Comparison of ENCODE assay signal across 8 cellular contexts in the genomic region with DNA sequence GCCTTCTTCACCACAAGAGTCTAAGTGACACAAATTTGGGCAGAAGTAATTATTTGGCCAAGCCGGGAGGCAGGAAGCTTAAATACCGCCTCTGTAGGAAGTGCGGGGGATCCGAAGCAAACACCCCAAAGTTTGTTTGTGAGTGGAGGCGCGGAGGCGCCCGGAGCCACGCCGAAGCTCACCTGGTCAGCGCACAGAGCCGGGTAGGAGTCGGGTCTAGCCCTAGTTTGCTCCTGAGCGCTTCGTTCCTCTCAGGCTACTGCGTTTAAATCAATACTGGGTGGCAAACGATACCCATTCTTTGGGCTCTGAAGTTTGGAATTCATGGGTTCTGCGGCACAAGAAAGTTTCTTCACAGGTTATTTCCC. TPM values are rescaled to one million over a fixed set of nuclear protein-coding genes. Genes with fewer than 3 reads are reported as not detected.
A peak's percentile ranks its signal among the peaks of the same experiment; 100 is the strongest.
DNase-seq lines count a peak whose midpoint lies in the region; ATAC-seq lines count a peak whose summit lies in the region.

No MANE protein-coding gene starts in this region.

- ATAC-seq in stimulated activated naive CD8-positive, alpha-beta T cell treated with anti-CD3 and anti-CD28 coated beads, Interleukin-15, amount 100 ng/mL, for 72 hours, result no peak
- no peak for ATAC-seq in HG03095 (IDR thresholded peaks at IDR 0.05; ENCODE audit: unreplicated experiment)

- no peaks in the 10 kb centered on the region for H3K79me2 ChIP-seq in ACC112 (ENCODE audit: control insufficient read depth, insufficient read depth, low read length, unreplicated experiment)

- peak overlapping the region; percentile 84 to 90 for H3K4me3 Mint-ChIP-seq in stimulated activated naive CD8-positive, alpha-beta T cell treated with anti-CD3 and anti-CD28 coated beads, Interleukin-15, amount 100 ng/mL, for 72 hours

- no peak overlapping the region for H3K27ac Mint-ChIP-seq in stimulated activated naive CD8-positive, alpha-beta T cell treated with anti-CD3 and anti-CD28 coated beads, Interleukin-15, amount 100 ng/mL, for 72 hours

- H3K9me3 Mint-ChIP-seq in stimulated activated naive CD8-positive, alpha-beta T cell treated with anti-CD3 and anti-CD28 coated beads, Interleukin-15, amount 100 ng/mL, for 72 hours, result peaks cover 20 to 23% of the 10 kb centered on the region in 2 donors

- peaks cover 25% of the 10 kb centered on the region for H3K4me1 Mint-ChIP-seq in stimulated activated naive CD8-positive, alpha-beta T cell treated with anti-CD3 and anti-CD28 coated beads, Interleukin-15, amount 100 ng/mL, for 72 hours

- peaks cover 8% of the 10 kb centered on the region for H3K9me3 ChIP-seq in HAP-1

- H3K36me3 ChIP-seq in ACC112 (ENCODE audit: insufficient read depth, low read length) (no peaks in the 10 kb centered on the region), HAP-1 (replicated peaks) (no peaks in the 10 kb centered on the region)

- H3K27me3 Mint-ChIP-seq in stimulated activated naive CD8-positive, alpha-beta T cell treated with anti-CD3 and anti-CD28 coated beads, Interleukin-15, amount 100 ng/mL, for 72 hours, result peaks cover 89% of the 10 kb centered on the region

- H3K4me3 ChIP-seq in ACC112 (ENCODE audit: low read depth, low read length) (peak overlapping the region; percentile 83), HAP-1 (peak overlapping the region; percentile 55)

- in situ Hi-C loops in HAP-1 (cut with MboI; ENCODE audit: low sequenced_read_pairs), result no loop called here

- H3K27me3 ChIP-seq in ACC112 (ENCODE audit: insufficient read depth, low read length) (no peaks in the 10 kb centered on the region), HAP-1 (ENCODE audit: low read depth) (no peaks in the 10 kb centered on the region)

- H3K4me1 ChIP-seq in ACC112 (ENCODE audit: control insufficient read depth, insufficient read depth, low read length, unreplicated experiment), result peaks cover 12% of the 10 kb centered on the region
- peaks cover 6% of the 10 kb centered on the region; the same call in 1 of the 2 replicates for H3K4me1 ChIP-seq in HAP-1

- no peak overlapping the region for H3K27ac ChIP-seq in ACC112 (ENCODE audit: low read depth, low read length)

- peak overlapping the region; percentile 76 for H2AFZ ChIP-seq in ACC112 (ENCODE audit: low read length, unreplicated experiment)

- DNase-seq in HAP-1 (ENCODE audit: low spot score in 2 of 2) (no peak), astrocyte of the hippocampus (ENCODE audit: low read depth, low spot score) (peak; percentile 61), iris pigment epithelial cell (ENCODE audit: low read depth) (peak; percentile 5), NCI-H2081 treated with DMSO at 0.1 percent for 48 hours (lab: John Stamatoyannopoulos, UW) (no peak), dermis blood vessel endothelial cell (no peak)
- DNase-seq in stimulated activated naive CD8-positive, alpha-beta T cell treated with anti-CD3 and anti-CD28 coated beads, Interleukin-15, amount 100 ng/mL, for 72 hours, result no peak

RNA-seq across cellular contexts. Expression of a gene that starts 0.9 kb away (rescaled TPM):
- total RNA-seq in dermis blood vessel endothelial cell, result 35.5 and 37.1 TPM in 2 replicates

RNA-seq across cellular contexts. Expression of a gene that starts 26.1 kb away (rescaled TPM):
- 49.2 and 53.6 TPM in 2 replicates for total RNA-seq in dermis blood vessel endothelial cell

RNA-seq across cellular contexts. Expression of a gene that starts 52.6 kb away (rescaled TPM):
- not detected in 2 replicates for total RNA-seq in dermis blood vessel endothelial cell

Comparison
In these comparisons a context has a peak if more than half of its experiments do, and no peak if none do; other contexts are left out.
1. DNase-seq: peak in astrocyte of the hippocampus (single experiment) and iris pigment epithelial cell (single experiment); none in HAP-1 (0 of 2), stimulated activated naive CD8-positive, alpha-beta T cell treated with anti-CD3 and anti-CD28 coated beads, Interleukin-15, amount 100 ng/mL, for 72 hours (0 of 2), NCI-H2081 treated with DMSO at 0.1 percent for 48 hours (single experiment) and dermis blood vessel endothelial cell (single experiment).